3 cellular contexts compared by ENCODE assay signal in the genomic region with DNA sequence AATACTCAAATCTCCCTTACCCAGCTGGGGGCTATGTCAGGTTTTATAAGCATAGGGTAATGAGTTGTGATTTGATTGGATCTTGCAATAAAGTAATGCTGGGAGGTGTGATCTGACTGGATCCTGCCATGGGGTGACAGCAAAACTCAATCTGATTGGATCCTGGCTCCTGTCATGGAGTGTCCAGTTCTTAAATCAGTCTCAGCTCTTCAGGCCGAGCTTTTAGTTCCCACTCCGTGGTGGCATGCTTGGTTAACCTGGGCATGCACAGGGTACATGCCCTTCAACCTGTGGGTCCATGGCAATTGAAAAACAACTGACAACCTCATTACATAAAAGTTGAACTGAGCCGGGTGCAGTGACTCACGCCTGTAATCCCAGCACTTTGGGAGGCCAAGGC. TPM values are rescaled to one million over a fixed set of nuclear protein-coding genes. Genes with fewer than 3 reads are reported as not detected.
"Had no signal": no experiment of that assay in that cellular context is flagged by ENCODE, and none has a peak within 500 bp of the region (broad histone marks: within the 10 kb centered on the region; RNA-seq: fewer than 3 reads in every experiment).

No MANE protein-coding gene starts in this region.

RNA-seq across cellular contexts. Expression of gene UPK3B, which starts 15.8 kb away (rescaled TPM):
- total RNA-seq: HT1080, IMR-90 had no signal
- polyA plus RNA-seq: IgD-negative memory B cell had no signal

RNA-seq across cellular contexts. Expression of gene SPDYE16, which starts 16.9 kb away (rescaled TPM):
- total RNA-seq: HT1080, IMR-90 had no signal
- polyA plus RNA-seq: IMR-90 had no signal
